In the genomic region with DNA sequence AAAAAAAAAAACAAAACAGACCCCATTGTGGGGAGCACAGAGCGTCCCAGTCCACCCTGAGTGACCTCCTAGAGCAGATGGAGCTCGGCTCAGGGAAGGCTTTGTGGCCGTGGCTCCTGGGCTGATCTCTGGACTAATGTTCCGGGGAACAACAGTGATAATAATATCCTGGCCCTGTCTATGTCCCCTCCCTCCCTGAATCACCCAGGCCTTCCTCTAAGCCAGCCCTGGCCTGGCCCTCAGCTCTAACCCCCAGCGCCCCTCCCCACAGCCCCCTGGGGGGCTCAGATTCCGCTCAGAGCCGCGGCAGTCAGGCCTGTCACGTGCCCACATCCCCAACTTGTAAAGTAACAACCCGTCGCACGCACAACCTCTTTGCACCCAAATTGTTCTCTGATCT, we compare ENCODE assay signal across 29 cellular contexts.
"Had no signal": no experiment of that assay in that cellular context is flagged by ENCODE, and none has a peak within 500 bp of the region (broad histone marks: within the 10 kb centered on the region; RNA-seq: fewer than 3 reads in every experiment).

No MANE protein-coding gene starts in this region.

- H3K4me3 ChIP-seq: adrenal gland, body of pancreas, breast epithelium, Peyer's patch had no signal

- H3K9me3 ChIP-seq: adrenal gland, body of pancreas, breast epithelium had no signal

- H3K27ac ChIP-seq: adrenal gland, body of pancreas, breast epithelium, Peyer's patch had no signal

- H3K36me3 Mint-ChIP-seq: activated CD4-positive, alpha-beta memory T cell treated with anti-CD3 and anti-CD28 coated beads for 36 hours; activated naive CD4-positive, alpha-beta T cell treated with anti-CD3 and anti-CD28 coated beads, Interleukin-2, amount 50 U/mL, for 72 hours had no signal

- H3K27me3 Mint-ChIP-seq: activated CD4-positive, alpha-beta T cell treated with anti-CD3 and anti-CD28 coated beads, Interleukin-2, amount 10 ng/mL, durations not matched to agents 7 days and 5 days had no signal

- ATAC-seq: activated CD4-positive, alpha-beta T cell treated with anti-CD3 and anti-CD28 coated beads for 36 hours; activated CD4-positive, CD25-positive, alpha-beta regulatory T cell treated with anti-CD3 and anti-CD28 coated beads, Interleukin-2, amount 50 U/mL, for 24 hours; activated naive CD4-positive, alpha-beta T cell treated with anti-CD3 and anti-CD28 coated beads, Interleukin-2, amount 50 U/mL, for 72 hours; activated T-cell treated with anti-CD3 and anti-CD28 coated beads, Interleukin-2, amount 50 U/mL, for 4 hours; body of pancreas; Right ventricle myocardium inferior had no signal

- FAIRE-seq: astrocyte had no signal

- H3K9me3 Mint-ChIP-seq: activated CD4-positive, alpha-beta memory T cell treated with anti-CD3 and anti-CD28 coated beads for 36 hours; activated naive CD4-positive, alpha-beta T cell treated with anti-CD3 and anti-CD28 coated beads for 36 hours; activated naive CD4-positive, alpha-beta T cell treated with anti-CD3 and anti-CD28 coated beads, Interleukin-2, amount 50 U/mL, for 72 hours; activated T-cell treated with anti-CD3 and anti-CD28 coated beads, Interleukin-2, amount 50 U/mL, for 4 hours; activated T-helper 1 cell treated with anti-CD3 and anti-CD28 coated beads, Interleukin-12 subunit alpha, Interleukin-12 subunit beta, Interleukin-2, Interleukin-4 antibody, amounts not matched to agents 30 ng/mL and 10 ng/mL and 1 ng/mL, durations not matched to agents 14 hours and 24 hours and 36 hours had no signal

- H3K36me3 ChIP-seq: adrenal gland, breast epithelium, Peyer's patch had no signal

- H3K4me3 Mint-ChIP-seq: activated CD4-positive, alpha-beta memory T cell treated with anti-CD3 and anti-CD28 coated beads for 36 hours; activated CD4-positive, alpha-beta T cell treated with anti-CD3 and anti-CD28 coated beads for 36 hours; activated CD4-positive, alpha-beta T cell treated with anti-CD3 and anti-CD28 coated beads, Interleukin-2, amount 10 ng/mL, durations not matched to agents 7 days and 5 days; activated naive CD4-positive, alpha-beta T cell treated with anti-CD3 and anti-CD28 coated beads for 36 hours; activated T-cell treated with anti-CD3 and anti-CD28 coated beads, Interleukin-2, amount 50 U/mL, for 4 hours; activated T-helper 1 cell treated with anti-CD3 and anti-CD28 coated beads, Interleukin-12 subunit alpha, Interleukin-12 subunit beta, Interleukin-2, Interleukin-4 antibody, amounts not matched to agents 30 ng/mL and 10 ng/mL and 1 ng/mL, durations not matched to agents 14 hours and 24 hours and 36 hours had no signal

- H3K27ac Mint-ChIP-seq: activated CD4-positive, alpha-beta memory T cell treated with anti-CD3 and anti-CD28 coated beads for 36 hours; activated CD4-positive, alpha-beta T cell treated with anti-CD3 and anti-CD28 coated beads for 36 hours; activated CD4-positive, alpha-beta T cell treated with anti-CD3 and anti-CD28 coated beads, Interleukin-2, amount 10 ng/mL, durations not matched to agents 7 days and 5 days; activated naive CD4-positive, alpha-beta T cell treated with anti-CD3 and anti-CD28 coated beads for 36 hours; activated naive CD4-positive, alpha-beta T cell treated with anti-CD3 and anti-CD28 coated beads, Interleukin-2, amount 50 U/mL, for 72 hours; activated T-helper 1 cell treated with anti-CD3 and anti-CD28 coated beads, Interleukin-12 subunit alpha, Interleukin-12 subunit beta, Interleukin-2, Interleukin-4 antibody, amounts not matched to agents 30 ng/mL and 10 ng/mL and 1 ng/mL, durations not matched to agents 14 hours and 24 hours and 36 hours had no signal

- DNase-seq: activated CD4-positive, alpha-beta memory T cell treated with anti-CD3 and anti-CD28 coated beads for 36 hours; activated CD4-positive, alpha-beta T cell treated with anti-CD3 and anti-CD28 coated beads for 36 hours; activated CD4-positive, alpha-beta T cell treated with anti-CD3 and anti-CD28 coated beads, Interleukin-2, amount 10 ng/mL, durations not matched to agents 7 days and 5 days; activated CD8-positive, alpha-beta memory T cell treated with anti-CD3 and anti-CD28 coated beads, Interleukin-2, amount 50 U/mL, for 4 hours; activated gamma-delta T cell treated with Interleukin-2 at 50 U/mL for 16 hours; activated naive CD4-positive, alpha-beta T cell treated with anti-CD3 and anti-CD28 coated beads for 36 hours; activated T-cell treated with anti-CD3 and anti-CD28 coated beads for 4 hours; activated T-cell treated with anti-CD3 and anti-CD28 coated beads, Interleukin-2, amount 50 U/mL, for 4 hours; adrenal gland; body of pancreas; Karpas-422; KBM-7; NCI-H1105 treated with DMSO at 0.1 percent for 48 hours; NCI-H1436; NCI-H1694; NCI-H2029; NCI-H510A treated with DMSO at 0.1 percent for 48 hours; NCI-H526 treated with DMSO at 0.1 percent for 48 hours; NCI-H774; Peyer's patch; RPMI8226; SIG-M5; T1000 had no signal
